In genomic region chr14:57754558-57754957, GRCh38 we compare ENCODE assay signal across 14 cellular contexts.
A peak's percentile ranks its signal among the peaks of the same experiment; 100 is the strongest.
DNase-seq lines count a peak whose midpoint lies in the region; ATAC-seq and TF ChIP-seq lines count a peak whose summit lies in the region.
"Had no signal": no experiment of that assay in that cellular context is flagged by ENCODE, and none has a peak within 500 bp of the region (broad histone marks: within the 10 kb centered on the region; RNA-seq: fewer than 3 reads in every experiment).

No MANE protein-coding gene starts in this region.

- H3K36me3 Mint-ChIP-seq in activated CD8-positive, alpha-beta T cell treated with anti-CD3 and anti-CD28 coated beads for 36 hours (ENCODE audit: low read depth) = no peaks in the 10 kb centered on the region
- H3K36me3 Mint-ChIP-seq: CD4-positive, alpha-beta memory T cell had no signal

- no peak overlapping the region for H3K9ac ChIP-seq in HCT116 (ENCODE audit: low read length)

- H3K27me3 ChIP-seq in HCT116 (ENCODE audit: insufficient read depth, low read length) (no peaks in the 10 kb centered on the region), MG63 (no peaks in the 10 kb centered on the region)
- H3K27me3 ChIP-seq: BE2C had no signal

- no peak for ATAC-seq in HCT116
- ATAC-seq in activated CD8-positive, alpha-beta T cell treated with anti-CD3 and anti-CD28 coated beads for 36 hours = no peak
- no peak for ATAC-seq in GM19467 (IDR thresholded peaks at IDR 0.05; ENCODE audit: unreplicated experiment)
- ATAC-seq in HG03342 (IDR thresholded peaks at IDR 0.05; ENCODE audit: unreplicated experiment) = no peak
- ATAC-seq: A549 had no signal

- H3K4me1 Mint-ChIP-seq in activated CD8-positive, alpha-beta T cell treated with anti-CD3 and anti-CD28 coated beads for 36 hours (ENCODE audit: low read depth) = no peaks in the 10 kb centered on the region
- H3K4me1 Mint-ChIP-seq: CD4-positive, alpha-beta memory T cell had no signal

- no peak overlapping the region for H3K27ac Mint-ChIP-seq in activated CD8-positive, alpha-beta T cell treated with anti-CD3 and anti-CD28 coated beads for 36 hours
- H3K27ac Mint-ChIP-seq: CD4-positive, alpha-beta memory T cell had no signal

- no peak overlapping the region for H3K27ac ChIP-seq in HCT116 (ENCODE audit: low read depth, low read length)
- H3K27ac ChIP-seq in VCaP = peak overlapping the region; percentile 46; the same call in 1 of the 2 replicates
- H3K27ac ChIP-seq: A549, C4-2B had no signal

- intact Hi-C loops in HCT116 (cut with micrococcal nuclease) = no loop called here
- intact Hi-C loops in activated CD8-positive, alpha-beta T cell treated with anti-CD3 and anti-CD28 coated beads for 36 hours (cut with micrococcal nuclease) = no loop called here

- H3K9me3 Mint-ChIP-seq in activated CD8-positive, alpha-beta T cell treated with anti-CD3 and anti-CD28 coated beads for 36 hours = no peaks in the 10 kb centered on the region

- no peak overlapping the region for H3K4me2 ChIP-seq in HCT116 (ENCODE audit: low read length)
- H3K4me2 ChIP-seq: A549 had no signal

- TF ChIP-seq CTCF in HCT116 (IDR thresholded peaks at IDR 0.05 in 2 of 3, conservative IDR thresholded peaks at IDR 0.05 in 1 of 3; ENCODE audit: borderline replicate concordance in 1 of 3, insufficient read depth in 1 of 3, low read depth in 2 of 3, low read length in 2 of 3) (no peak), VCaP (conservative IDR thresholded peaks at IDR 0.05) (no peak)
- TF ChIP-seq CTCF in activated CD8-positive, alpha-beta T cell treated with anti-CD3 and anti-CD28 coated beads for 36 hours (IDR thresholded peaks at IDR 0.05) = no peak

- H3K36me3 ChIP-seq in HCT116 (ENCODE audit: control insufficient read depth in 1 of 2, insufficient read depth in 2 of 2, low read length in 2 of 2) (no peaks in the 10 kb centered on the region), MG63 (no peaks in the 10 kb centered on the region)
- H3K36me3 ChIP-seq: BE2C had no signal

- H4K20me1 ChIP-seq in HCT116 (ENCODE audit: insufficient read depth) = no peaks in the 10 kb centered on the region

- H3K79me2 ChIP-seq in HCT116 (ENCODE audit: insufficient read depth, low read length) = no peaks in the 10 kb centered on the region

- H3K27me3 Mint-ChIP-seq in activated CD8-positive, alpha-beta T cell treated with anti-CD3 and anti-CD28 coated beads for 36 hours = no peaks in the 10 kb centered on the region
- H3K27me3 Mint-ChIP-seq: CD4-positive, alpha-beta memory T cell had no signal

- peak overlapping the region; percentile 75 for H2AFZ ChIP-seq in HCT116 (ENCODE audit: low read depth, low read length, poor library complexity, severe bottlenecking)

- no peaks in the 10 kb centered on the region for H3K9me3 ChIP-seq in HCT116 (ENCODE audit: control insufficient read depth in 1 of 2, insufficient read depth in 1 of 2, low read depth in 1 of 2, low read length in 2 of 2)
- H3K9me3 ChIP-seq in MG63 = no peaks in the 10 kb centered on the region
- H3K9me3 ChIP-seq: A549, BE2C had no signal

- H3K4me3 ChIP-seq in HCT116 (replicated peaks in 1 of 2; ENCODE audit: low read depth in 1 of 2, low read length in 2 of 2) = no peak overlapping the region
- H3K4me3 ChIP-seq in MG63 = no peak overlapping the region
- H3K4me3 ChIP-seq: A549 had no signal

- H3K9me2 ChIP-seq in HCT116 (ENCODE audit: insufficient read depth) = no peaks in the 10 kb centered on the region

- peaks cover 0 to under 1% of the 10 kb centered on the region in 2 experiments; a peak in 1 of 4 replicates for H3K4me1 ChIP-seq in HCT116 (ENCODE audit: control insufficient read depth in 1 of 2, insufficient read depth in 2 of 2, low read length in 2 of 2)
- H3K4me1 ChIP-seq: BE2C had no signal

- H3K4me3 Mint-ChIP-seq in activated CD8-positive, alpha-beta T cell treated with anti-CD3 and anti-CD28 coated beads for 36 hours = no peak overlapping the region
- H3K4me3 Mint-ChIP-seq: CD4-positive, alpha-beta memory T cell had no signal

- CTCF ChIA-PET in HCT116 (lab: Charles Lee) = no interaction called here
- CTCF ChIA-PET in activated CD8-positive, alpha-beta T cell treated with anti-CD3 and anti-CD28 coated beads for 36 hours (lab: Charles Lee) = no interaction called here

- no peak for TF ChIP-seq POLR2A in HCT116 (IDR thresholded peaks at IDR 0.05; ENCODE audit: borderline replicate concordance, extremely low read depth, insufficient read depth, insufficient read length)

- POLR2A ChIA-PET in HCT116 (lab: Charles Lee) = no interaction called here
- POLR2A ChIA-PET in activated CD8-positive, alpha-beta T cell treated with anti-CD3 and anti-CD28 coated beads for 36 hours (lab: Charles Lee) = no interaction called here

- RAD21 ChIA-PET in HCT116 (lab: Charles Lee; ENCODE audit: low non-redundant PET in 1 of 2, low total read pairs in 2 of 2, uncharacterized antibody in 2 of 2, unreplicated experiment in 2 of 2) = no interaction called here

- no peak for DNase-seq in HCT116 (ENCODE audit: low read depth, low spot score)
- DNase-seq in mucosa of gallbladder (ENCODE audit: low spot score) = peak; percentile 16
- DNase-seq in MG63 = no peak
- no peak for DNase-seq in activated CD8-positive, alpha-beta T cell treated with anti-CD3 and anti-CD28 coated beads for 36 hours
- DNase-seq: CD4-positive, alpha-beta memory T cell; DMS153; DMS79 treated with DMSO at 0.1 percent for 48 hours; EL had no signal

- no peak for TF ChIP-seq RAD21 in HCT116 (IDR thresholded peaks at IDR 0.05; ENCODE audit: low read depth)

- no TSS peak for BruUV-seq in HCT116 (replicated peaks; lab: Mats Ljungman, UMichigan)

TF ChIP-seq in HCT116, 20 proteins besides CTCF, POLR2A, EP300 and RAD21:
- no peak for TF ChIP-seq EZH2phosphoT487 (IDR thresholded peaks at IDR 0.05; ENCODE audit: borderline replicate concordance)
- no peak for TF ChIP-seq MAX (IDR thresholded peaks at IDR 0.05)
- TF ChIP-seq POLR2AphosphoS5 (IDR thresholded peaks at IDR 0.05; ENCODE audit: low read depth, low read length) = no peak
- no peak for TF ChIP-seq SIN3A (IDR thresholded peaks at IDR 0.05; ENCODE audit: low read depth)
- TF ChIP-seq, protein P1, sequence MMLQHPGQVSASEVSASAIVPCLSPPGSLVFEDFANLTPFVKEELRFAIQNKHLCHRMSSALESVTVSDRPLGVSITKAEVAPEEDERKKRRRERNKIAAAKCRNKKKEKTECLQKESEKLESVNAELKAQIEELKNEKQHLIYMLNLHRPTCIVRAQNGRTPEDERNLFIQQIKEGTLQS (IDR thresholded peaks at IDR 0.05) = no peak
- no peak for TF ChIP-seq CEBPB (IDR thresholded peaks at IDR 0.05; ENCODE audit: low read depth)
- no peak for TF ChIP-seq EGR1 (IDR thresholded peaks at IDR 0.05; ENCODE audit: low read depth)
- no peak for TF ChIP-seq FOSL1 (IDR thresholded peaks at IDR 0.05; ENCODE audit: low read depth)
- TF ChIP-seq TCF7L2 (IDR thresholded peaks at IDR 0.05; ENCODE audit: borderline replicate concordance, extremely low read depth, insufficient read depth, insufficient read length) = no peak
- TF ChIP-seq ELF1 (IDR thresholded peaks at IDR 0.05; ENCODE audit: borderline replicate concordance, low read depth) = no peak
- no peak for TF ChIP-seq REST (IDR thresholded peaks at IDR 0.05; ENCODE audit: low read depth)
- no peak for TF ChIP-seq JUND (IDR thresholded peaks at IDR 0.05)
- no peak for TF ChIP-seq CBX3 (IDR thresholded peaks at IDR 0.05; ENCODE audit: low read depth)
